ENCODE assay signal across 1 cellular context in genomic region chr7:64832136-64832535, GRCh38.
TF ChIP-seq lines count a peak whose summit lies in the region.

No MANE protein-coding gene starts in this region.

TF ChIP-seq in GM23338, 12 proteins besides CTCF, POLR2A, EP300 and RAD21:
- TF ChIP-seq ZNF462 (CRISPR knock-in tag; IDR thresholded peaks at IDR 0.05) (no peak), ZNF331 (CRISPR knock-in tag; IDR thresholded peaks at IDR 0.05; ENCODE audit: low read depth) (no peak), NANOG (IDR thresholded peaks at IDR 0.05; ENCODE audit: borderline replicate concordance) (no peak), POLR2AphosphoS5 (IDR thresholded peaks at IDR 0.05; ENCODE audit: low read depth) (no peak), EZH2 (IDR thresholded peaks at IDR 0.05; ENCODE audit: low read depth, unreplicated experiment) (no peak), EZH2phosphoT487 (IDR thresholded peaks at IDR 0.05; ENCODE audit: unreplicated experiment) (no peak), JUNB (IDR thresholded peaks at IDR 0.05; ENCODE audit: unreplicated experiment) (no peak), ZNF114 (CRISPR knock-in tag; IDR thresholded peaks at IDR 0.05) (no peak), STAT1 (IDR thresholded peaks at IDR 0.05; ENCODE audit: unreplicated experiment) (no peak), REST (IDR thresholded peaks at IDR 0.05; ENCODE audit: unreplicated experiment) (no peak), ETS1 (IDR thresholded peaks at IDR 0.05) (no peak), CREB1 (CRISPR knock-in tag; IDR thresholded peaks at IDR 0.05; ENCODE audit: low read depth) (no peak)
TF ChIP-seq in GM23338: peak in this region for 0.
